ENCODE assay signal across 17 cellular contexts in genomic region chr3:128813003-128813564, GRCh38.
A peak's percentile ranks its signal among the peaks of the same experiment; 100 is the strongest.
DNase-seq lines count a peak whose midpoint lies in the region; ATAC-seq and FAIRE-seq lines count a peak whose summit lies in the region.
"Had no signal": no experiment of that assay in that cellular context is flagged by ENCODE, and none has a peak within 500 bp of the region (broad histone marks: within the 10 kb centered on the region; RNA-seq: fewer than 3 reads in every experiment).

No MANE protein-coding gene starts in this region.

- no peaks in the 10 kb centered on the region for H3K27me3 Mint-ChIP-seq in activated T-cell treated with anti-CD3 and anti-CD28 coated beads, Interleukin-2, amount 50 U/mL, for 24 hours
- H3K27me3 Mint-ChIP-seq: naive thymus-derived CD8-positive, alpha-beta T cell had no signal

- H3K27ac ChIP-seq in SK-N-MC: peak overlapping the region; percentile 93
- peak overlapping the region; percentile 90 for H3K27ac ChIP-seq in right cardiac atrium (ENCODE audit: low read length)
- H3K27ac ChIP-seq in subcutaneous abdominal adipose tissue (ENCODE audit: low read depth, low read length): peak overlapping the region; percentile 69
- H3K27ac ChIP-seq in small intestine (ENCODE audit: low read depth in 1 of 2, low read length in 1 of 2): peak overlapping the region in 1 of 2 donors; percentile 32
- H3K27ac ChIP-seq: GM23248, transverse colon had no signal

- intact Hi-C loops in right cardiac atrium (cut with DNase I): no loop called here

- peaks cover 92% of the 10 kb centered on the region for H3K36me3 Mint-ChIP-seq in activated T-cell treated with anti-CD3 and anti-CD28 coated beads, Interleukin-2, amount 50 U/mL, for 24 hours (ENCODE audit: low read depth)

- H3K4me1 Mint-ChIP-seq in activated T-cell treated with anti-CD3 and anti-CD28 coated beads, Interleukin-2, amount 50 U/mL, for 24 hours (ENCODE audit: low read depth): peaks cover 33% of the 10 kb centered on the region

- WGBS in right cardiac atrium: 36% methylated on average over 8 of the region's 8 CpGs
- 77 to 93% (median 93%) methylated on average over 8 of the region's 8 CpGs for WGBS in small intestine, 3 donors

- H3K27ac Mint-ChIP-seq in activated T-cell treated with anti-CD3 and anti-CD28 coated beads, Interleukin-2, amount 50 U/mL, for 24 hours: peak overlapping the region; percentile 83
- H3K27ac Mint-ChIP-seq: activated T-helper 2 cell treated with anti-CD3 and anti-CD28 coated beads, Interferon-gamma antibody, Interleukin-2, Interleukin-4, amounts not matched to agents 10 μg/mL and 5 μg/mL and 100 μg/mL, durations not matched to agents 14 hours and 24 hours and 36 hours had no signal

- H3K36me3 ChIP-seq in SK-N-MC (ENCODE audit: insufficient read depth, low read length) (peaks cover 92% of the 10 kb centered on the region), subcutaneous abdominal adipose tissue (ENCODE audit: control insufficient read depth in 5 of 5, insufficient read depth in 5 of 5, low read length in 5 of 5) (peaks cover 13 to 72% (median 49%) of the 10 kb centered on the region in 5 donors), small intestine (ENCODE audit: control insufficient read depth in 2 of 2, insufficient read depth in 2 of 2, low read length in 2 of 2) (peaks cover 17 to 24% of the 10 kb centered on the region in 2 donors)

- DNase-seq in activated T-cell treated with anti-CD3 and anti-CD28 coated beads, Interleukin-2, amount 50 U/mL, for 24 hours: no peak
- no peak for DNase-seq in activated T-cell treated with anti-CD3 and anti-CD28 coated beads, Interleukin-2, amount 50 U/mL, for 1 hour
- DNase-seq in SK-N-MC (ENCODE audit: low read depth, low spot score) (no peak), right cardiac atrium (peak in 2 of 3 donors; percentile 39 to 70), small intestine (no peak), D341Med (ENCODE audit: low spot score) (no peak), NCI-H1105 treated with DMSO at 0.1 percent for 48 hours (lab: John Stamatoyannopoulos, UW) (no peak)
- DNase-seq: activated CD4-positive, alpha-beta T cell treated with anti-CD3 and anti-CD28 coated beads, Interleukin-2, amount 50 U/mL, for 1 hour; GM23248; naive thymus-derived CD8-positive, alpha-beta T cell; NCI-H187; SIG-M5; transverse colon had no signal

- H3K9me3 Mint-ChIP-seq in activated T-cell treated with anti-CD3 and anti-CD28 coated beads, Interleukin-2, amount 50 U/mL, for 24 hours: no peaks in the 10 kb centered on the region
- H3K9me3 Mint-ChIP-seq: activated T-helper 2 cell treated with anti-CD3 and anti-CD28 coated beads, Interferon-gamma antibody, Interleukin-2, Interleukin-4, amounts not matched to agents 10 μg/mL and 5 μg/mL and 100 μg/mL, durations not matched to agents 14 hours and 24 hours and 36 hours; naive thymus-derived CD8-positive, alpha-beta T cell had no signal

- peak; percentile 34 to 75 for ATAC-seq in right cardiac atrium
- ATAC-seq: naive thymus-derived CD8-positive, alpha-beta T cell had no signal

- no peak for FAIRE-seq in small intestine (lab: Jason Lieb, UNC)
- FAIRE-seq: HTR-8/SVneo had no signal

- H3K9me3 ChIP-seq in SK-N-MC (ENCODE audit: low read depth, low read length) (no peaks in the 10 kb centered on the region), right cardiac atrium (ENCODE audit: control insufficient read depth, low read length) (no peaks in the 10 kb centered on the region), subcutaneous abdominal adipose tissue (ENCODE audit: control insufficient read depth in 5 of 5, low read length in 5 of 5) (no peaks in the 10 kb centered on the region), small intestine (ENCODE audit: control insufficient read depth, low read depth) (no peaks in the 10 kb centered on the region)
- H3K9me3 ChIP-seq: transverse colon had no signal

- H3K27me3 ChIP-seq in right cardiac atrium (ENCODE audit: control insufficient read depth, insufficient read depth): no peaks in the 10 kb centered on the region
- no peaks in the 10 kb centered on the region for H3K27me3 ChIP-seq in subcutaneous abdominal adipose tissue (ENCODE audit: control insufficient read depth in 5 of 5, insufficient read depth in 4 of 5, low read length in 5 of 5)
- no peaks in the 10 kb centered on the region for H3K27me3 ChIP-seq in small intestine (ENCODE audit: control insufficient read depth in 2 of 2, insufficient read depth in 2 of 2, low read length in 2 of 2)
- H3K27me3 ChIP-seq: transverse colon had no signal

- H3K4me3 ChIP-seq in SK-N-MC: peak overlapping the region; percentile 32
- H3K4me3 ChIP-seq in right cardiac atrium (ENCODE audit: low read length): no peak overlapping the region
- H3K4me3 ChIP-seq in subcutaneous abdominal adipose tissue (ENCODE audit: low read depth in 1 of 5, low read length in 5 of 5): no peak overlapping the region
- no peak overlapping the region for H3K4me3 ChIP-seq in small intestine (ENCODE audit: low read depth in 1 of 2, low read length in 2 of 2)
- H3K4me3 ChIP-seq: GM23248, lung, transverse colon had no signal

- H3K4me3 Mint-ChIP-seq in activated T-cell treated with anti-CD3 and anti-CD28 coated beads, Interleukin-2, amount 50 U/mL, for 24 hours: no peak overlapping the region
- H3K4me3 Mint-ChIP-seq: naive thymus-derived CD8-positive, alpha-beta T cell had no signal

- H3K4me1 ChIP-seq in right cardiac atrium (ENCODE audit: control insufficient read depth, insufficient read depth, low read length): peaks cover 22% of the 10 kb centered on the region
- H3K4me1 ChIP-seq in subcutaneous abdominal adipose tissue (ENCODE audit: control insufficient read depth in 5 of 5, insufficient read depth in 5 of 5, low read length in 5 of 5): peaks cover 12 to 43% (median 34%) of the 10 kb centered on the region in 5 donors
- no peaks in the 10 kb centered on the region for H3K4me1 ChIP-seq in small intestine (ENCODE audit: control insufficient read depth in 2 of 2, insufficient read depth in 1 of 2, low read depth in 1 of 2, low read length in 1 of 2)

- H3K9ac ChIP-seq in SK-N-MC (ENCODE audit: insufficient read length): peak overlapping the region; percentile 17
- H3K9ac ChIP-seq in subcutaneous abdominal adipose tissue (ENCODE audit: low read length in 5 of 5): peak overlapping the region in 1 of 5 donors; percentile 9
- H3K9ac ChIP-seq: GM23248 had no signal

Comparison
In these comparisons a context has a peak if more than half of its experiments do, and no peak if none do; other contexts are left out.
1. DNase-seq: peak in right cardiac atrium (2 of 3); none in activated T-cell treated with anti-CD3 and anti-CD28 coated beads, Interleukin-2, amount 50 U/mL, for 24 hours (single experiment), activated T-cell treated with anti-CD3 and anti-CD28 coated beads, Interleukin-2, amount 50 U/mL, for 1 hour (single experiment), SK-N-MC (single experiment), small intestine (single experiment), D341Med (single experiment) and NCI-H1105 treated with DMSO at 0.1 percent for 48 hours (single experiment).